Comparison of ENCODE assay signal across 8 cellular contexts in the genomic region with DNA sequence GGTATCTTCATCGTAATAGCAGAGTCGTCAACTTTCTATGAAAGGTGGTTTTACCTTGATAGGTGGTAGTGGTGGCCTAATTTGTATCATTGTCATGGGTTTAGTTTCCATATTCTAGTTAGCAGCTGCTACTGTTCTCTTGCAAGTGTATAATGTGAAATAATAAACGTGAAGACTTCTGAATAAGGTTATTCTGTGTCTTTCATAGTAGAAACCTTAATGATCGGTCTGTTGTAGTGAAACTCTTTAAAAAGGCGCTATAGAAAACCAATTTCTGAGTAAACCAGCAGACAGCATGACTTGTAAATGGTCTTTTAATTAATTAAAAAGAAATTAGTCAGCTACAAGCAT. TPM values are rescaled to one million over a fixed set of nuclear protein-coding genes. Genes with fewer than 3 reads are reported as not detected.
A peak's percentile ranks its signal among the peaks of the same experiment; 100 is the strongest.
DNase-seq lines count a peak whose midpoint lies in the region; ATAC-seq, FAIRE-seq and TF ChIP-seq lines count a peak whose summit lies in the region.

No MANE protein-coding gene starts in this region.

- H3K36me3 ChIP-seq in astrocyte (ENCODE audit: insufficient read depth, low read length): peaks cover 35% of the 10 kb centered on the region
- peaks cover 0 to 44% (median 25%) of the 10 kb centered on the region in 4 donors for H3K36me3 ChIP-seq in right lobe of liver
- peaks cover 19% of the 10 kb centered on the region for H3K36me3 ChIP-seq in thymus (ENCODE audit: control insufficient read depth, insufficient read depth)

- no peak for TF ChIP-seq POLR2A in right lobe of liver (IDR thresholded peaks at IDR 0.05)

- H3K27me3 ChIP-seq in astrocyte (ENCODE audit: insufficient read depth, low read length) (no peaks in the 10 kb centered on the region), right lobe of liver (no peaks in the 10 kb centered on the region), thymus (ENCODE audit: control insufficient read depth, insufficient read depth) (no peaks in the 10 kb centered on the region)

- intact Hi-C loops in right lobe of liver (cut with DNase I): no loop called here

- peaks cover 49% of the 10 kb centered on the region for H4K20me1 ChIP-seq in astrocyte (ENCODE audit: insufficient read depth, low read length)

- H3K4me3 Mint-ChIP-seq in activated T-cell treated with anti-CD3 and anti-CD28 coated beads, Interleukin-2, amount 50 U/mL, for 24 hours: peak overlapping the region; percentile 95
- peak overlapping the region; percentile 99 for H3K4me3 Mint-ChIP-seq in astrocyte (ENCODE audit: unreplicated experiment)

- peaks cover 68% of the 10 kb centered on the region for H3K36me3 Mint-ChIP-seq in activated T-cell treated with anti-CD3 and anti-CD28 coated beads, Interleukin-2, amount 50 U/mL, for 24 hours (ENCODE audit: low read depth)
- peaks cover 13% of the 10 kb centered on the region for H3K36me3 Mint-ChIP-seq in astrocyte (ENCODE audit: low read depth, unreplicated experiment)

- peaks cover 51% of the 10 kb centered on the region for H3K4me1 Mint-ChIP-seq in activated T-cell treated with anti-CD3 and anti-CD28 coated beads, Interleukin-2, amount 50 U/mL, for 24 hours (ENCODE audit: low read depth)
- H3K4me1 Mint-ChIP-seq in astrocyte (ENCODE audit: low read depth, unreplicated experiment): peaks cover 26% of the 10 kb centered on the region

- no peaks in the 10 kb centered on the region for H3K9me3 Mint-ChIP-seq in activated T-cell treated with anti-CD3 and anti-CD28 coated beads, Interleukin-2, amount 50 U/mL, for 24 hours
- no peaks in the 10 kb centered on the region for H3K9me3 Mint-ChIP-seq in astrocyte (ENCODE audit: unreplicated experiment)

- H3K79me2 ChIP-seq in astrocyte (ENCODE audit: insufficient read depth, low read length): peaks cover 35% of the 10 kb centered on the region

- H3K27ac ChIP-seq in astrocyte (ENCODE audit: low read depth, low read length) (peak overlapping the region; percentile 54), right lobe of liver (no peak overlapping the region), thymus (ENCODE audit: low read depth) (no peak overlapping the region)

- H3K9ac ChIP-seq in astrocyte (ENCODE audit: low read length): peak overlapping the region; percentile 93

- 23% methylated on average over 5 of the region's 5 CpGs for WGBS in right lobe of liver (ENCODE audit: insufficient coverage, low coverage, low lambda C conversion rate, missing lambda C conversion rate)
- WGBS in thymus: 11% methylated on average over 5 of the region's 5 CpGs

- no peak for DNase-seq in activated T-cell treated with anti-CD3 and anti-CD28 coated beads, Interleukin-2, amount 50 U/mL, for 24 hours
- DNase-seq in activated T-cell treated with anti-CD3 and anti-CD28 coated beads, Interleukin-2, amount 50 U/mL, for 48 hours: no peak
- DNase-seq in astrocyte (ENCODE audit: low read depth) (no peak), right lobe of liver (no peak), middle frontal gyrus (ENCODE audit: extremely low spot score, low spot score) (no peak)
- no peak for DNase-seq in activated CD4-positive, alpha-beta T cell treated with anti-CD3 and anti-CD28 coated beads for 1 hour

- H3K4me3 ChIP-seq in astrocyte (ENCODE audit: insufficient read depth, low read depth, low read length) (peak overlapping the region; percentile 96), right lobe of liver (peak overlapping the region; percentile 62 to 76 (median 62)), thymus (ENCODE audit: low read length) (peak overlapping the region; percentile 99)

- no peaks in the 10 kb centered on the region for H3K9me3 ChIP-seq in astrocyte (ENCODE audit: insufficient read depth, low read depth, low read length)
- no peaks in the 10 kb centered on the region for H3K9me3 ChIP-seq in right lobe of liver
- no peaks in the 10 kb centered on the region for H3K9me3 ChIP-seq in thymus (ENCODE audit: control insufficient read depth)

- H3K4me2 ChIP-seq in astrocyte (ENCODE audit: low read length): peak overlapping the region; percentile 97

- H3K27ac Mint-ChIP-seq in activated T-cell treated with anti-CD3 and anti-CD28 coated beads, Interleukin-2, amount 50 U/mL, for 24 hours: peak overlapping the region; percentile 97
- peak overlapping the region; percentile 98 for H3K27ac Mint-ChIP-seq in astrocyte (ENCODE audit: unreplicated experiment)

- TF ChIP-seq CTCF in astrocyte (IDR thresholded peaks at IDR 0.05; ENCODE audit: insufficient read depth, low read depth, low read length): no peak
- TF ChIP-seq CTCF in right lobe of liver (IDR thresholded peaks at IDR 0.05): no peak

- ATAC-seq in right lobe of liver (no peak), GM18517 (IDR thresholded peaks at IDR 0.05; ENCODE audit: unreplicated experiment) (no peak)

- H2AFZ ChIP-seq in astrocyte (ENCODE audit: low read depth, low read length): no peak overlapping the region

- peaks cover 11% of the 10 kb centered on the region for H3K4me1 ChIP-seq in astrocyte (ENCODE audit: insufficient read depth, low read length)
- peaks cover 0 to 20% (median 5%) of the 10 kb centered on the region in 4 donors for H3K4me1 ChIP-seq in right lobe of liver
- H3K4me1 ChIP-seq in thymus (ENCODE audit: control insufficient read depth, insufficient read depth, low read length): peaks cover 16% of the 10 kb centered on the region

- FAIRE-seq in astrocyte (lab: Jason Lieb, UNC): no peak

- H3K27me3 Mint-ChIP-seq in activated T-cell treated with anti-CD3 and anti-CD28 coated beads, Interleukin-2, amount 50 U/mL, for 24 hours: no peaks in the 10 kb centered on the region
- H3K27me3 Mint-ChIP-seq in astrocyte (ENCODE audit: low read depth, unreplicated experiment): no peaks in the 10 kb centered on the region

RNA-seq across cellular contexts. Expression of a gene that starts 1.6 kb away (rescaled TPM):
- total RNA-seq in astrocyte (361 and 397 TPM in 2 replicates), right lobe of liver (100 to 1,000 TPM in 2 of 6 experiments, 10 to 100 TPM in 4; 57.4 to 110 (median 82.6) TPM)
- polyA plus RNA-seq in thymus: 177 TPM

RNA-seq across cellular contexts. Expression of a gene that starts 11.6 kb away (rescaled TPM):
- total RNA-seq in astrocyte (2.3 and 3.1 TPM in 2 replicates), right lobe of liver (1 to 10 TPM in 5 of 6 experiments, under 1 TPM in 1; 0.81 to 4.9 (median 2.4) TPM)
- polyA plus RNA-seq in thymus: 10.4 TPM

RNA-seq across cellular contexts. Expression of a gene that starts 33.3 kb away (rescaled TPM):
- 21.8 and 23.7 TPM in 2 replicates for total RNA-seq in astrocyte
- total RNA-seq in right lobe of liver: 10 to 100 TPM; 14.1 to 46.1 (median 22.7) TPM
- 46.4 TPM for polyA plus RNA-seq in thymus

RNA-seq across cellular contexts. Expression of a gene that starts 34.0 kb away (rescaled TPM):
- total RNA-seq in astrocyte: 19.5 and 20.6 TPM in 2 replicates
- 10 to 100 TPM; 11.8 to 23.9 (median 18.8) TPM for total RNA-seq in right lobe of liver
- 37.5 TPM for polyA plus RNA-seq in thymus
